In the genomic region with DNA sequence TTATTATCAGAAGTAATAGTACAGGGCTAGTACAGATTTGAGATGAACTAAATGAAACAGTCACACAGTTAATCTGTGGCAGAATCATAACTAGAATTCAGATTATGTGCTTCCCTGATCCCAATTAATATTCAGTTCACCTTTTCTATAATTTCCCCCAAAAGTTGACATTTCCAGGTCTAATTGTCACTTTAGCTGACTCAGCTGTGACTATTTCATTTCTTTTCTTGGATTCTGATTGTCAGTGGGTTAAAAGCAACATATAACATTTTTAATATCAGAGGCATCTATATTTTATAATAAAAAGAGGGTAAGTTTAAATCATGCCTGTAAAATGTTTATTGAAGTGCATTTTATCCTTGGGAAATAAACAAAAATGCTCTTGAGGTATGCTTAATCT, we compare ENCODE assay signal across 28 cellular contexts. TPM values are rescaled to one million over a fixed set of nuclear protein-coding genes. Genes with fewer than 3 reads are reported as not detected.
"Had no signal": no experiment of that assay in that cellular context is flagged by ENCODE, and none has a peak within 500 bp of the region (broad histone marks: within the 10 kb centered on the region; RNA-seq: fewer than 3 reads in every experiment).

No MANE protein-coding gene starts in this region.

- H3K36me3 ChIP-seq: neutrophil, pancreas, prostate gland, suprapubic skin, tibial artery, transverse colon, upper lobe of right lung, uterus had no signal

- H3K4me1 ChIP-seq: pancreas, prostate gland, suprapubic skin, testis, transverse colon, upper lobe of right lung, uterus had no signal

- H3K27ac Mint-ChIP-seq: naive B cell; naive thymus-derived CD8-positive, alpha-beta T cell; natural killer cell treated with Interleukin-12 subunit alpha and Interleukin-12 subunit beta and Interleukin-15 and Interleukin-18, amount 100 ng/mL, for 72 hours; nephron progenitor cell; stimulated activated memory B cell treated with anti-CD40 and anti-IgM and Interleukin-4, amounts not matched to agents 10 μg/mL and 1 μg/mL and 100 μg/mL, for 72 hours; stimulated activated naive CD8-positive, alpha-beta T cell treated with anti-CD3 and anti-CD28 coated beads, Interleukin-15, amount 100 ng/mL, for 72 hours; type B pancreatic cell had no signal

- H3K9me3 Mint-ChIP-seq: nephron progenitor cell, neural crest cell had no signal

- H3K4me3 ChIP-seq: pancreas, prostate gland, skin epidermis, suprapubic skin, testis, tibial artery, transverse colon, upper lobe of right lung, uterus had no signal

- FAIRE-seq: pancreas had no signal

- ATAC-seq: naive thymus-derived CD8-positive, alpha-beta T cell; natural killer cell treated with Interleukin-12 subunit alpha and Interleukin-12 subunit beta and Interleukin-15 and Interleukin-18, amount 100 ng/mL, for 72 hours; pancreas; right cardiac atrium; sciatic nerve; stimulated activated memory B cell treated with anti-CD40 and anti-IgM and Interleukin-4, amounts not matched to agents 10 μg/mL and 1 μg/mL and 100 μg/mL, for 72 hours; stimulated activated naive CD8-positive, alpha-beta T cell treated with anti-CD3 and anti-CD28 coated beads, Interleukin-15, amount 100 ng/mL, for 72 hours; stimulated activated naive CD8-positive, alpha-beta T cell treated with anti-CD3 and anti-CD28 coated beads, Interleukin-15, Interleukin-2, amounts not matched to agents 100 U/mL and 50 U/mL, for 24 hours; upper lobe of right lung had no signal

- H3K27me3 ChIP-seq: neutrophil, pancreas, suprapubic skin, testis, tibial artery, transverse colon, upper lobe of right lung, uterus had no signal

- H3K36me3 Mint-ChIP-seq: naive B cell; stimulated activated memory B cell treated with anti-CD40 and anti-IgM and Interleukin-4, amounts not matched to agents 10 μg/mL and 1 μg/mL and 100 μg/mL, for 72 hours had no signal

- H3K4me3 Mint-ChIP-seq: naive B cell; naive thymus-derived CD8-positive, alpha-beta T cell; natural killer cell treated with Interleukin-12 subunit alpha and Interleukin-12 subunit beta and Interleukin-15 and Interleukin-18, amount 100 ng/mL, for 72 hours; nephron progenitor cell; neural crest cell; stimulated activated memory B cell treated with anti-CD40 and anti-IgM and Interleukin-4, amounts not matched to agents 10 μg/mL and 1 μg/mL and 100 μg/mL, for 72 hours; stimulated activated naive CD8-positive, alpha-beta T cell treated with anti-CD3 and anti-CD28 coated beads, Interleukin-15, amount 100 ng/mL, for 72 hours; type B pancreatic cell had no signal

- H3K4me1 Mint-ChIP-seq: naive B cell; naive thymus-derived CD8-positive, alpha-beta T cell; nephron progenitor cell; stimulated activated memory B cell treated with anti-CD40 and anti-IgM and Interleukin-4, amounts not matched to agents 10 μg/mL and 1 μg/mL and 100 μg/mL, for 72 hours; stimulated activated naive CD8-positive, alpha-beta T cell treated with anti-CD3 and anti-CD28 coated beads, Interleukin-15, amount 100 ng/mL, for 72 hours had no signal

- H3K27me3 Mint-ChIP-seq: naive B cell; naive thymus-derived CD8-positive, alpha-beta T cell; natural killer cell treated with Interleukin-12 subunit alpha and Interleukin-12 subunit beta and Interleukin-15 and Interleukin-18, amount 100 ng/mL, for 72 hours; stimulated activated memory B cell treated with anti-CD40 and anti-IgM and Interleukin-4, amounts not matched to agents 10 μg/mL and 1 μg/mL and 100 μg/mL, for 72 hours; stimulated activated naive CD8-positive, alpha-beta T cell treated with anti-CD3 and anti-CD28 coated beads, Interleukin-15, amount 100 ng/mL, for 72 hours; type B pancreatic cell had no signal

- H3K27ac ChIP-seq: neutrophil, pancreas, prostate gland, skin epidermis, suprapubic skin, testis, tibial artery, transverse colon, upper lobe of right lung, uterus had no signal

- DNase-seq: naive B cell; naive thymus-derived CD8-positive, alpha-beta T cell; nephron progenitor cell; nucleus accumbens; pancreas; right cardiac atrium; stimulated activated CD4-positive, alpha-beta T cell treated with anti-CD3 and anti-CD28 coated beads, Interleukin-15, amount 100 ng/mL, for 24 hours; stimulated activated CD4-positive, alpha-beta T cell treated with anti-CD3 and anti-CD28 coated beads, Interleukin-2, amount 100 ng/mL, for 24 hours; stimulated activated CD4-positive, alpha-beta T cell treated with anti-CD3 and anti-CD28 coated beads, Interleukin-2, amount 100 ng/mL, for 48 hours; stimulated activated CD4-positive, alpha-beta T cell treated with anti-CD3 and anti-CD28 coated beads, Interleukin-4, amount 100 ng/mL, for 24 hours; stimulated activated naive CD4-positive, alpha-beta T cell; stimulated activated naive CD8-positive, alpha-beta T cell treated with anti-CD3 and anti-CD28 coated beads, Interleukin-15, amount 100 ng/mL, for 72 hours; stimulated activated naive CD8-positive, alpha-beta T cell treated with anti-CD3 and anti-CD28 coated beads, Interleukin-15, Interleukin-2, amounts not matched to agents 100 U/mL and 50 U/mL, for 24 hours; substantia nigra; testis; tibial artery; transverse colon; upper lobe of right lung; uterus had no signal

- H3K9me3 ChIP-seq: neutrophil, pancreas, prostate gland, suprapubic skin, testis, tibial artery, transverse colon, upper lobe of right lung, uterus had no signal

RNA-seq across cellular contexts. Expression of gene SOX6, which starts 28.8 kb away (rescaled TPM):
- total RNA-seq: naive thymus-derived CD8-positive, alpha-beta T cell; natural killer cell treated with Interleukin-12 subunit alpha and Interleukin-12 subunit beta and Interleukin-15 and Interleukin-18, amount 100 ng/mL, for 72 hours had no signal
